Comparison of ENCODE assay signal across 8 cellular contexts in genomic region chr6:45619994-45620471, GRCh38.
DNase-seq lines count a peak whose midpoint lies in the region; ATAC-seq and TF ChIP-seq lines count a peak whose summit lies in the region.

No MANE protein-coding gene starts in this region.

- H3K36me3 Mint-ChIP-seq in nephron progenitor cell (ENCODE audit: low read depth), result no peaks in the 10 kb centered on the region

- H3K27ac Mint-ChIP-seq in nephron progenitor cell, result peak overlapping the region; percentile 33

- ATAC-seq in HG02885 (IDR thresholded peaks at IDR 0.05; ENCODE audit: poor library complexity, unreplicated experiment), result no peak

- DNase-seq in NCI-H510A treated with DMSO at 0.1 percent for 48 hours (lab: John Stamatoyannopoulos, UW), result peak; percentile 12
- no peak for DNase-seq in NCI-H510A (lab: John Stamatoyannopoulos, UW)
- DNase-seq in MV-4-11 (lab: John Stamatoyannopoulos, UW), result peak; percentile 54
- DNase-seq in amniotic epithelial cell (ENCODE audit: low read depth), result peak; percentile 86
- DNase-seq in nephron progenitor cell, result no peak
- DNase-seq in pons (ENCODE audit: low spot score), result no peak
- no peak for DNase-seq in NCI-H187 (lab: John Stamatoyannopoulos, UW)

- H3K9me3 Mint-ChIP-seq in nephron progenitor cell, result no peaks in the 10 kb centered on the region

- H3K4me3 Mint-ChIP-seq in nephron progenitor cell, result no peak overlapping the region

- TF ChIP-seq CTCF in nephron progenitor cell (IDR thresholded peaks at IDR 0.05), result no peak

- H3K4me1 Mint-ChIP-seq in nephron progenitor cell, result peaks cover 23% of the 10 kb centered on the region

- no peaks in the 10 kb centered on the region for H3K27me3 Mint-ChIP-seq in nephron progenitor cell (ENCODE audit: low read depth, poor library complexity)

Comparison
In these comparisons a context has a peak if more than half of its experiments do, and no peak if none do; other contexts are left out.
1. DNase-seq: peak in NCI-H510A treated with DMSO at 0.1 percent for 48 hours (single experiment), MV-4-11 (single experiment) and amniotic epithelial cell (single experiment); none in NCI-H510A (single experiment), nephron progenitor cell (single experiment), pons (single experiment) and NCI-H187 (0 of 2).